16 cellular contexts compared by ENCODE assay signal in the genomic region with DNA sequence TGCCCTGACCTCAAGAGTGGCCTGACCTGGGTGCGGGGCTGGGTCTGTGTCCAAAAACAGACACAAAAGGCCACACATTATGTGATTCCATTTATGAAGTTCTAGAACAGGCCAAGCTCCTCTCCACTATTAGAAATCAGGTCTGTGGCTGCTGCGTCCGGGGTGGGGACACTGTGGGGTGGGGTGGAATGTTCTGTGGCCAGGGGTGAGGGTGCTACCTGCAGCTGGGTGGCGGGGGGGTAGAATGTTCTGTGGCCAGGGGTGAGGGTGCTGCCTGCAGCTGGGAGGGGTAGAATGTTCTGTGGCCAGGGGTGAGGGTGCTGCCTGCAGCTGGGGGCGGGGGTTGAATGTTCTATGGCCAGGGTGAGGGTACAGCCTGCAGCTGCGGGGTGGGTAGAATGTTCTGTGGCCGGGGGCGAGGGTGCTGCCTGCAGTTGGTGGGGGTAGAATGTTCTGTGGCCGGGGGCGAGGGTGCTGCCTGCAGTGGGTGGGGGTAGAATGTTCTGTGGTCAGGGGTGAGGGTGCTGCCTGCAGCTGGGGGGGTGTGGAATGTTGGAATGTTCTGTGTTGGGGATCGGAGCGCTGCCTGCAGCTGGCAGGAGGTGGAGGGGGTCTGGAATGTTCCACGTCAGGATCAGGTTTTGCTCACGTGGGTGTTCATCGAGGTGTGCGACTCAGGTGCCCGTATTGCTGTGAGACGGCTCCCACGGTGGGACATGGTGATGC. TPM values are rescaled to one million over a fixed set of nuclear protein-coding genes. Genes with fewer than 3 reads are reported as not detected.
A peak's percentile ranks its signal among the peaks of the same experiment; 100 is the strongest.
DNase-seq lines count a peak whose midpoint lies in the region; ATAC-seq lines count a peak whose summit lies in the region.
"Had no signal": no experiment of that assay in that cellular context is flagged by ENCODE, and none has a peak within 500 bp of the region (broad histone marks: within the 10 kb centered on the region; RNA-seq: fewer than 3 reads in every experiment).

No MANE protein-coding gene starts in this region.

- ATAC-seq in activated CD8-positive, alpha-beta memory T cell treated with anti-CD3 and anti-CD28 coated beads, Interleukin-2, amount 10 ng/mL, durations not matched to agents 7 days and 5 days = no peak
- peak; percentile 91 for ATAC-seq in effector memory CD8-positive, alpha-beta T cell (replicated peaks)
- ATAC-seq: A549 had no signal

- peaks cover 2% of the 10 kb centered on the region for H3K36me3 Mint-ChIP-seq in activated CD8-positive, alpha-beta memory T cell treated with anti-CD3 and anti-CD28 coated beads, Interleukin-2, amount 10 ng/mL, durations not matched to agents 7 days and 5 days
- peaks cover 6% of the 10 kb centered on the region for H3K36me3 Mint-ChIP-seq in effector memory CD8-positive, alpha-beta T cell (ENCODE audit: insufficient read depth)

- H3K4me3 ChIP-seq in thymus (ENCODE audit: low read length) = no peak overlapping the region
- H3K4me3 ChIP-seq: A549 had no signal

- peak; percentile 70 for DNase-seq in activated CD8-positive, alpha-beta memory T cell treated with anti-CD3 and anti-CD28 coated beads, Interleukin-2, amount 10 ng/mL, durations not matched to agents 7 days and 5 days
- no peak for DNase-seq in activated CD8-positive, alpha-beta memory T cell treated with anti-CD3 and anti-CD28 coated beads, Interleukin-2, amount 50 U/mL, for 4 hours
- peak; percentile 56 to 60 (median 58) for DNase-seq in effector memory CD8-positive, alpha-beta T cell
- no peak for DNase-seq in anterior cingulate cortex (lab: John Stamatoyannopoulos, UW)
- DNase-seq in COLO829 (ENCODE audit: low spot score) = no peak
- DNase-seq: activated CD4-positive, alpha-beta T cell treated with anti-CD3 and anti-CD28 coated beads for 4 hours; COR-L47; foreskin melanocyte; NCI-H2081 treated with DMSO at 0.1 percent for 48 hours; occipital lobe had no signal

- H3K27me3 Mint-ChIP-seq in activated CD8-positive, alpha-beta memory T cell treated with anti-CD3 and anti-CD28 coated beads, Interleukin-2, amount 10 ng/mL, durations not matched to agents 7 days and 5 days = no peaks in the 10 kb centered on the region
- no peaks in the 10 kb centered on the region for H3K27me3 Mint-ChIP-seq in effector memory CD8-positive, alpha-beta T cell
- H3K27me3 Mint-ChIP-seq: stimulated activated naive CD8-positive, alpha-beta T cell treated with anti-CD3 and anti-CD28 coated beads, Interleukin-15, Interleukin-2, amounts not matched to agents 100 ng/mL and 50 ng/mL, for 24 hours had no signal

- peaks cover 35% of the 10 kb centered on the region for H3K4me1 Mint-ChIP-seq in activated CD8-positive, alpha-beta memory T cell treated with anti-CD3 and anti-CD28 coated beads, Interleukin-2, amount 10 ng/mL, durations not matched to agents 7 days and 5 days
- peaks cover 45 to 61% of the 10 kb centered on the region in 2 donors for H3K4me1 Mint-ChIP-seq in effector memory CD8-positive, alpha-beta T cell (ENCODE audit: low read depth in 2 of 2)

- H3K27me3 ChIP-seq in thymus (ENCODE audit: control insufficient read depth, insufficient read depth) = no peaks in the 10 kb centered on the region

- CTCF ChIA-PET in activated CD8-positive, alpha-beta memory T cell treated with anti-CD3 and anti-CD28 coated beads, Interleukin-2, amount 10 ng/mL, durations not matched to agents 7 days and 5 days (lab: Charles Lee) = interaction anchor here (0.8 to 3.1 kb wide), 6 partner anchors 12 to 75 kb away, joined by 3 to 16 read pairs (median 8); partner anchors contain the start of gene PAXX

- H3K27ac Mint-ChIP-seq in activated CD8-positive, alpha-beta memory T cell treated with anti-CD3 and anti-CD28 coated beads, Interleukin-2, amount 10 ng/mL, durations not matched to agents 7 days and 5 days = peak overlapping the region; percentile 84
- peak overlapping the region; percentile 81 to 93 for H3K27ac Mint-ChIP-seq in effector memory CD8-positive, alpha-beta T cell
- H3K27ac Mint-ChIP-seq: stimulated activated naive CD8-positive, alpha-beta T cell treated with anti-CD3 and anti-CD28 coated beads, Interleukin-15, Interleukin-2, amounts not matched to agents 100 ng/mL and 50 ng/mL, for 24 hours had no signal

- H3K4me3 Mint-ChIP-seq in activated CD8-positive, alpha-beta memory T cell treated with anti-CD3 and anti-CD28 coated beads, Interleukin-2, amount 10 ng/mL, durations not matched to agents 7 days and 5 days = no peak overlapping the region
- peak overlapping the region; percentile 75 to 79 for H3K4me3 Mint-ChIP-seq in effector memory CD8-positive, alpha-beta T cell
- H3K4me3 Mint-ChIP-seq: stimulated activated naive CD8-positive, alpha-beta T cell treated with anti-CD3 and anti-CD28 coated beads, Interleukin-15, Interleukin-2, amounts not matched to agents 100 ng/mL and 50 ng/mL, for 24 hours had no signal

- peaks cover 6% of the 10 kb centered on the region for H3K9me3 Mint-ChIP-seq in activated CD8-positive, alpha-beta memory T cell treated with anti-CD3 and anti-CD28 coated beads, Interleukin-2, amount 10 ng/mL, durations not matched to agents 7 days and 5 days (ENCODE audit: low read depth)
- H3K9me3 Mint-ChIP-seq in effector memory CD8-positive, alpha-beta T cell = peaks cover 4 to 8% of the 10 kb centered on the region in 2 donors

- peaks cover 32% of the 10 kb centered on the region for H3K4me1 ChIP-seq in thymus (ENCODE audit: control insufficient read depth, insufficient read depth, low read length)

- peak overlapping the region; percentile 76 for H3K27ac ChIP-seq in thymus (ENCODE audit: low read depth)

- no peaks in the 10 kb centered on the region for H3K36me3 ChIP-seq in thymus (ENCODE audit: control insufficient read depth, insufficient read depth)

- H3K9me3 ChIP-seq in thymus (ENCODE audit: control insufficient read depth) = no peaks in the 10 kb centered on the region
- H3K9me3 ChIP-seq: A549 had no signal

- WGBS in thymus = 51% methylated on average over 19 of the region's 19 CpGs

RNA-seq across cellular contexts. Expression of gene LCN12, which starts 8.3 kb away (rescaled TPM):
- total RNA-seq in activated CD8-positive, alpha-beta memory T cell treated with anti-CD3 and anti-CD28 coated beads, Interleukin-2, amount 10 ng/mL, durations not matched to agents 7 days and 5 days = 1 to 10 TPM in 1 of 2 experiments, under 1 TPM in 1; 0.68 to 1.2 TPM
- polyA plus RNA-seq in thymus = 14.4 TPM
- total RNA-seq: lung microvascular endothelial cell, occipital lobe had no signal

RNA-seq across cellular contexts. Expression of gene C8G, which starts 15.3 kb away (rescaled TPM):
- total RNA-seq in activated CD8-positive, alpha-beta memory T cell treated with anti-CD3 and anti-CD28 coated beads, Interleukin-2, amount 10 ng/mL, durations not matched to agents 7 days and 5 days = 1 to 10 TPM in 1 of 2 experiments, not detected in 1; 1.7 TPM
- 6.5 TPM for polyA plus RNA-seq in thymus
- total RNA-seq: occipital lobe had no signal

RNA-seq across cellular contexts. Expression of gene FBXW5, which starts 15.8 kb away (rescaled TPM):
- total RNA-seq in activated CD8-positive, alpha-beta memory T cell treated with anti-CD3 and anti-CD28 coated beads, Interleukin-2, amount 10 ng/mL, durations not matched to agents 7 days and 5 days = 100 to 1,000 TPM; 106 to 107 TPM
- polyA plus RNA-seq in thymus = 162 TPM

RNA-seq across cellular contexts. Expression of gene PTGDS, which starts 16.9 kb away (rescaled TPM):
- 1 to 10 TPM; 1.2 to 3.2 TPM for total RNA-seq in activated CD8-positive, alpha-beta memory T cell treated with anti-CD3 and anti-CD28 coated beads, Interleukin-2, amount 10 ng/mL, durations not matched to agents 7 days and 5 days
- polyA plus RNA-seq in thymus = 137 TPM

RNA-seq across cellular contexts. Expression of gene LCNL1, which starts 22.4 kb away (rescaled TPM):
- under 1 TPM in 1 of 2 experiments, not detected in 1; 0.09 TPM for total RNA-seq in activated CD8-positive, alpha-beta memory T cell treated with anti-CD3 and anti-CD28 coated beads, Interleukin-2, amount 10 ng/mL, durations not matched to agents 7 days and 5 days
- polyA plus RNA-seq in thymus = 5.0 TPM
- total RNA-seq: lung microvascular endothelial cell; MCF 10A; T-helper 1 cell treated with Interleukin-12 subunit alpha and Interleukin-12 subunit beta and Interleukin-4 antibody, amounts not matched to agents 30 ng/mL and 1 ng/mL, for 36 hours had no signal

Comparison
In these comparisons a context has a peak if more than half of its experiments do, and no peak if none do; other contexts are left out.
1. DNase-seq: peak in activated CD8-positive, alpha-beta memory T cell treated with anti-CD3 and anti-CD28 coated beads, Interleukin-2, amount 10 ng/mL, durations not matched to agents 7 days and 5 days (single experiment) and effector memory CD8-positive, alpha-beta T cell (3 of 3); none in activated CD8-positive, alpha-beta memory T cell treated with anti-CD3 and anti-CD28 coated beads, Interleukin-2, amount 50 U/mL, for 4 hours (single experiment), anterior cingulate cortex (0 of 58) and COLO829 (single experiment).